8 cellular contexts compared by ENCODE assay signal in genomic region chr9:133238851-133239532, GRCh38. TPM values are rescaled to one million over a fixed set of nuclear protein-coding genes. Genes with fewer than 3 reads are reported as not detected.
DNase-seq lines count a peak whose midpoint lies in the region; TF ChIP-seq lines count a peak whose summit lies in the region.

No MANE protein-coding gene starts in this region.

- BruUV-seq in MCF 10A (replicated peaks; lab: Mats Ljungman, UMichigan), result no TSS peak

- POLR2A ChIA-PET in MCF 10A (lab: Yijun Ruan, JAX), result no interaction called here

- H3F3A ChIP-seq in smooth muscle cell (ENCODE audit: low read depth), result no peaks in the 10 kb centered on the region

- DNase-seq in AG08395 (ENCODE audit: low spot score), result peak; percentile 88
- peak; percentile 24 for DNase-seq in HFFc6
- peak; percentile 79 for DNase-seq in UCSD-AML1 (lab: John Stamatoyannopoulos, UW; ENCODE audit: unreplicated experiment)
- DNase-seq in MCF 10A (ENCODE audit: unreplicated experiment), result peak; percentile 56
- peak; percentile 91 for DNase-seq in smooth muscle cell (lab: John Stamatoyannopoulos, UW; ENCODE audit: unreplicated experiment)
- no peak for DNase-seq in NCI-H187 (lab: John Stamatoyannopoulos, UW)
- DNase-seq in COR-L47 (lab: John Stamatoyannopoulos, UW), result no peak

- H3K27ac ChIP-seq in iPS-20b (ENCODE audit: low read length) (no peak overlapping the region), smooth muscle cell (ENCODE audit: low read depth) (peak overlapping the region; percentile 38)

- H3K79me2 ChIP-seq in smooth muscle cell (ENCODE audit: low read depth), result no peaks in the 10 kb centered on the region

- H4K20me1 ChIP-seq in smooth muscle cell (ENCODE audit: low read depth), result no peaks in the 10 kb centered on the region

- H3K9me3 ChIP-seq in iPS-20b (ENCODE audit: insufficient read depth, low read depth, low read length) (no peaks in the 10 kb centered on the region), smooth muscle cell (replicated peaks; ENCODE audit: low read depth) (no peaks in the 10 kb centered on the region)

- peak overlapping the region; percentile 87 for H2AFZ ChIP-seq in smooth muscle cell (ENCODE audit: low read depth)

- H3K4me2 ChIP-seq in smooth muscle cell, result peak overlapping the region; percentile 88

- H3K4me3 ChIP-seq in iPS-20b (ENCODE audit: low read length) (peak overlapping the region; percentile 69), smooth muscle cell (peak overlapping the region; percentile 50)

- H3K27me3 Mint-ChIP-seq in HFFc6 (ENCODE audit: insufficient read depth) (peaks cover 18% of the 10 kb centered on the region), MCF 10A (ENCODE audit: insufficient read depth, unreplicated experiment) (peaks cover 15% of the 10 kb centered on the region)

- TF ChIP-seq CTCF in HFFc6 (IDR thresholded peaks at IDR 0.05), result peak; percentile 85
- TF ChIP-seq CTCF in MCF 10A (IDR thresholded peaks at IDR 0.05; ENCODE audit: unreplicated experiment), result peak; percentile 44
- peak; percentile 96 for TF ChIP-seq CTCF in smooth muscle cell (IDR thresholded peaks at IDR 0.05; ENCODE audit: borderline replicate concordance, insufficient read depth, poor library complexity, severe bottlenecking)

- peak overlapping the region; percentile 55; the same call in 1 of the 2 replicates for H3K9ac ChIP-seq in iPS-20b (ENCODE audit: low read depth, low read length)
- no peak overlapping the region for H3K9ac ChIP-seq in smooth muscle cell (ENCODE audit: low read depth)

- H3K36me3 Mint-ChIP-seq in HFFc6 (ENCODE audit: low read depth) (no peaks in the 10 kb centered on the region; the same call in 1 of the 2 replicates), MCF 10A (ENCODE audit: insufficient read depth, unreplicated experiment) (no peaks in the 10 kb centered on the region)

- 14% methylated on average over 26 of the region's 26 CpGs for WGBS in smooth muscle cell (ENCODE audit: low lambda C conversion rate)

- H3K27me3 ChIP-seq in iPS-20b (ENCODE audit: insufficient read depth, low read length) (peaks cover 23% of the 10 kb centered on the region), smooth muscle cell (ENCODE audit: low read depth) (no peaks in the 10 kb centered on the region)

- CTCF ChIA-PET in MCF 10A (lab: Yijun Ruan, JAX), result interaction anchor here (0.6 to 1.1 kb wide), 2 partner anchors 18 to 58 kb away, joined by 3 read pairs; no protein-coding TSS in a partner anchor

- H3K9me3 Mint-ChIP-seq in HFFc6 (no peaks in the 10 kb centered on the region), MCF 10A (ENCODE audit: unreplicated experiment) (no peaks in the 10 kb centered on the region)

- H3K4me3 Mint-ChIP-seq in HFFc6, result peak overlapping the region; percentile 58
- H3K4me3 Mint-ChIP-seq in MCF 10A (ENCODE audit: unreplicated experiment), result no peak overlapping the region

- H3K27ac Mint-ChIP-seq in HFFc6 (no peak overlapping the region), MCF 10A (ENCODE audit: low read depth, unreplicated experiment) (no peak overlapping the region)

- H3K36me3 ChIP-seq in iPS-20b (ENCODE audit: insufficient read depth, low read depth, low read length) (no peaks in the 10 kb centered on the region), smooth muscle cell (ENCODE audit: low read depth) (no peaks in the 10 kb centered on the region)

- H3K4me1 Mint-ChIP-seq in HFFc6 (ENCODE audit: low read depth), result peaks cover 9% of the 10 kb centered on the region
- no peaks in the 10 kb centered on the region for H3K4me1 Mint-ChIP-seq in MCF 10A (ENCODE audit: insufficient read depth, unreplicated experiment)

- H3K4me1 ChIP-seq in iPS-20b (ENCODE audit: insufficient read depth, low read length) (no peaks in the 10 kb centered on the region; the same call in 1 of the 2 replicates), smooth muscle cell (ENCODE audit: low read depth) (no peaks in the 10 kb centered on the region)

- intact Hi-C loops in MCF 10A (cut with micrococcal nuclease), result no loop called here

RNA-seq across cellular contexts. Expression of gene OBP2B, which starts 29.9 kb away (rescaled TPM):
- total RNA-seq in HFFc6 (2021; fragmentation: NEBNext Ultra II Directional; extraction: Animal tissue kit (Norgen Biotek cat#: 25700)), result not detected
- total RNA-seq in MCF 10A (2022) (not detected in 2 replicates), smooth muscle cell (not detected in 2 replicates)
- not detected in 2 replicates for polyA plus RNA-seq in smooth muscle cell

RNA-seq across cellular contexts. Expression of gene ABO, which starts 36.0 kb away (rescaled TPM):
- total RNA-seq in HFFc6 (2021; fragmentation: NEBNext Ultra II Directional; extraction: Animal tissue kit (Norgen Biotek cat#: 25700)), result not detected
- total RNA-seq in MCF 10A (2022), result not detected in 2 replicates
- total RNA-seq in smooth muscle cell, result 0.67 and 1.0 TPM in 2 replicates
- 0.37 and 2.1 TPM in 2 replicates for polyA plus RNA-seq in smooth muscle cell

Comparison
In these comparisons a context has a peak if more than half of its experiments do, and no peak if none do; other contexts are left out.
1. DNase-seq: peak in AG08395 (single experiment), HFFc6 (single experiment), UCSD-AML1 (single experiment), MCF 10A (single experiment) and smooth muscle cell (single experiment); none in NCI-H187 (0 of 2) and COR-L47 (single experiment).
2. CTCF ChIP-seq: peak in every context shown above with its lines; median percentile 96 in smooth muscle cell; 85 in HFFc6; 44 in MCF 10A.